12 cellular contexts compared by ENCODE assay signal in genomic region chr11:12418019-12418611, GRCh38. TPM values are rescaled to one million over a fixed set of nuclear protein-coding genes. Genes with fewer than 3 reads are reported as not detected.
DNase-seq lines count a peak whose midpoint lies in the region; ATAC-seq and TF ChIP-seq lines count a peak whose summit lies in the region.
"Had no signal": no experiment of that assay in that cellular context is flagged by ENCODE, and none has a peak within 500 bp of the region (broad histone marks: within the 10 kb centered on the region; RNA-seq: fewer than 3 reads in every experiment).

No MANE protein-coding gene starts in this region.

- TF ChIP-seq POLR2A in gastrocnemius medialis (IDR thresholded peaks at IDR 0.05) = no peak

- intact Hi-C loops in right cardiac atrium (cut with DNase I) (loop anchor here in 2 of 4 donors (10.0 kb wide), 2 partner anchors 67 to 477 kb away; no protein-coding TSS in a partner anchor), gastrocnemius medialis (cut with DNase I; ENCODE audit: low total_unique reads) (no loop called here)

- no peaks in the 10 kb centered on the region for H3K36me3 ChIP-seq in gastrocnemius medialis
- H3K36me3 ChIP-seq: prostate gland had no signal

- no peaks in the 10 kb centered on the region for H3K9me3 Mint-ChIP-seq in WTC11
- H3K9me3 Mint-ChIP-seq in stimulated activated memory B cell treated with anti-CD40 and anti-IgM and Interleukin-4, amounts not matched to agents 10 μg/mL and 1 μg/mL and 100 μg/mL, for 72 hours = no peaks in the 10 kb centered on the region
- H3K9me3 Mint-ChIP-seq: type B pancreatic cell had no signal

- H3K27me3 ChIP-seq in right cardiac atrium (ENCODE audit: control insufficient read depth, insufficient read depth) (no peaks in the 10 kb centered on the region), gastrocnemius medialis (no peaks in the 10 kb centered on the region)

- WGBS in right cardiac atrium = 57% methylated on average over 9 of the region's 9 CpGs

- no peaks in the 10 kb centered on the region for H3K36me3 Mint-ChIP-seq in WTC11
- no peaks in the 10 kb centered on the region for H3K36me3 Mint-ChIP-seq in stimulated activated memory B cell treated with anti-CD40 and anti-IgM and Interleukin-4, amounts not matched to agents 10 μg/mL and 1 μg/mL and 100 μg/mL, for 72 hours
- H3K36me3 Mint-ChIP-seq: type B pancreatic cell had no signal

- no peak overlapping the region for H3K4me3 Mint-ChIP-seq in WTC11
- no peak overlapping the region for H3K4me3 Mint-ChIP-seq in stimulated activated memory B cell treated with anti-CD40 and anti-IgM and Interleukin-4, amounts not matched to agents 10 μg/mL and 1 μg/mL and 100 μg/mL, for 72 hours
- H3K4me3 Mint-ChIP-seq: type B pancreatic cell had no signal

- in situ Hi-C loops in gastrocnemius medialis (cut with MboI; ENCODE audit: low sequenced_read_pairs in 4 of 4) = loop anchor here in 3 of 4 donors (10.0 kb wide), 2 partner anchors 467 to 477 kb away; no protein-coding TSS in a partner anchor

- no peaks in the 10 kb centered on the region for H3K9me3 ChIP-seq in right cardiac atrium (ENCODE audit: control insufficient read depth, low read length)
- no peaks in the 10 kb centered on the region for H3K9me3 ChIP-seq in gastrocnemius medialis
- H3K9me3 ChIP-seq: prostate gland had no signal

- no peak overlapping the region for H3K27ac Mint-ChIP-seq in WTC11
- no peak overlapping the region for H3K27ac Mint-ChIP-seq in stimulated activated memory B cell treated with anti-CD40 and anti-IgM and Interleukin-4, amounts not matched to agents 10 μg/mL and 1 μg/mL and 100 μg/mL, for 72 hours
- H3K27ac Mint-ChIP-seq: type B pancreatic cell had no signal

- CTCF ChIA-PET in WTC11 (lab: Charles Lee) = no interaction called here

- peak; percentile 52 for ATAC-seq in WTC11
- ATAC-seq in right cardiac atrium = peak; percentile 37 to 51
- ATAC-seq in stimulated activated memory B cell treated with anti-CD40 and anti-IgM and Interleukin-4, amounts not matched to agents 10 μg/mL and 1 μg/mL and 100 μg/mL, for 72 hours = peak; percentile 28
- no peak for ATAC-seq in gastrocnemius medialis
- no peak for ATAC-seq in HG03159 (IDR thresholded peaks at IDR 0.05; ENCODE audit: unreplicated experiment)

- TF ChIP-seq CTCF in WTC11 (IDR thresholded peaks at IDR 0.05) (no peak), gastrocnemius medialis (IDR thresholded peaks at IDR 0.05 in 4 of 5, conservative IDR thresholded peaks at IDR 0.05 in 1 of 5) (no peak)

- H3K27ac ChIP-seq in right cardiac atrium (ENCODE audit: low read length) (peak overlapping the region; percentile 34), gastrocnemius medialis (peak overlapping the region in 1 of 4 donors; percentile 6)
- H3K27ac ChIP-seq: prostate gland had no signal

- DNase-seq in GM03348 (ENCODE audit: low spot score) (peak; percentile 68), WTC11 (ENCODE audit: low spot score) (peak; percentile 15), right cardiac atrium (peak in 1 of 3 donors; percentile 63), gastrocnemius medialis (no peak), D341Med (ENCODE audit: low spot score) (no peak)
- DNase-seq in effector CD4-positive, alpha-beta T cell = no peak
- DNase-seq: NCI-H510A treated with DMSO at 0.1 percent for 48 hours, SIG-M5 had no signal

- no peaks in the 10 kb centered on the region for H3K27me3 Mint-ChIP-seq in WTC11 (ENCODE audit: low read depth)
- H3K27me3 Mint-ChIP-seq in stimulated activated memory B cell treated with anti-CD40 and anti-IgM and Interleukin-4, amounts not matched to agents 10 μg/mL and 1 μg/mL and 100 μg/mL, for 72 hours = no peaks in the 10 kb centered on the region
- H3K27me3 Mint-ChIP-seq: type B pancreatic cell had no signal

- H3K4me1 ChIP-seq in right cardiac atrium (ENCODE audit: control insufficient read depth, insufficient read depth, low read length) = peaks cover 10% of the 10 kb centered on the region
- H3K4me1 ChIP-seq in gastrocnemius medialis = peaks cover 11 to 12% of the 10 kb centered on the region in 2 donors

- H3K4me3 ChIP-seq in right cardiac atrium (ENCODE audit: low read length) = no peak overlapping the region
- no peak overlapping the region for H3K4me3 ChIP-seq in gastrocnemius medialis
- H3K4me3 ChIP-seq: prostate gland had no signal

- POLR2A ChIA-PET in WTC11 (lab: Charles Lee) = no interaction called here

- peaks cover 35% of the 10 kb centered on the region for H3K4me1 Mint-ChIP-seq in WTC11
- H3K4me1 Mint-ChIP-seq in stimulated activated memory B cell treated with anti-CD40 and anti-IgM and Interleukin-4, amounts not matched to agents 10 μg/mL and 1 μg/mL and 100 μg/mL, for 72 hours = no peaks in the 10 kb centered on the region

TF ChIP-seq in WTC11, 78 proteins besides CTCF, POLR2A, EP300 and RAD21 (continues in another document):
- TF ChIP-seq EMX1 (CRISPR knock-in tag; IDR thresholded peaks at IDR 0.05) (no peak), ZNF425 (CRISPR knock-in tag; conservative IDR thresholded peaks at IDR 0.05) (no peak), ZNF671 (CRISPR knock-in tag; IDR thresholded peaks at IDR 0.05) (no peak), ZNF512 (CRISPR knock-in tag; IDR thresholded peaks at IDR 0.05; ENCODE audit: borderline replicate concordance) (no peak), ZNF532 (CRISPR knock-in tag; IDR thresholded peaks at IDR 0.05; ENCODE audit: borderline replicate concordance) (no peak), ATF1 (CRISPR knock-in tag; IDR thresholded peaks at IDR 0.05) (no peak), ZMAT4 (CRISPR knock-in tag; IDR thresholded peaks at IDR 0.05) (no peak)

RNA-seq across cellular contexts. Expression of gene PARVA, which starts 40.7 kb away (rescaled TPM):
- total RNA-seq in WTC11 (2021) (8.4 to 10.4 TPM (median 9.0 TPM) in 3 replicates), right cardiac atrium (100 to 1,000 TPM in 1 of 4 donors, 10 to 100 TPM in 3; 61.4 to 116 (median 76.5) TPM), gastrocnemius medialis (1 to 10 TPM; 4.4 to 9.7 (median 8.4) TPM)
- polyA plus RNA-seq in right cardiac atrium = 30.6 TPM

Comparison
In these comparisons a context has a peak if more than half of its experiments do, and no peak if none do; other contexts are left out.
1. DNase-seq: peak in GM03348 (single experiment) and WTC11 (single experiment); none in gastrocnemius medialis (0 of 2), D341Med (single experiment) and effector CD4-positive, alpha-beta T cell (single experiment).
2. ATAC-seq: peak in WTC11 (single experiment), right cardiac atrium (2 of 2) and stimulated activated memory B cell treated with anti-CD40 and anti-IgM and Interleukin-4, amounts not matched to agents 10 μg/mL and 1 μg/mL and 100 μg/mL, for 72 hours (single experiment); none in gastrocnemius medialis (0 of 2) and HG03159 (single experiment).